8 cellular contexts compared by ENCODE assay signal in the genomic region with DNA sequence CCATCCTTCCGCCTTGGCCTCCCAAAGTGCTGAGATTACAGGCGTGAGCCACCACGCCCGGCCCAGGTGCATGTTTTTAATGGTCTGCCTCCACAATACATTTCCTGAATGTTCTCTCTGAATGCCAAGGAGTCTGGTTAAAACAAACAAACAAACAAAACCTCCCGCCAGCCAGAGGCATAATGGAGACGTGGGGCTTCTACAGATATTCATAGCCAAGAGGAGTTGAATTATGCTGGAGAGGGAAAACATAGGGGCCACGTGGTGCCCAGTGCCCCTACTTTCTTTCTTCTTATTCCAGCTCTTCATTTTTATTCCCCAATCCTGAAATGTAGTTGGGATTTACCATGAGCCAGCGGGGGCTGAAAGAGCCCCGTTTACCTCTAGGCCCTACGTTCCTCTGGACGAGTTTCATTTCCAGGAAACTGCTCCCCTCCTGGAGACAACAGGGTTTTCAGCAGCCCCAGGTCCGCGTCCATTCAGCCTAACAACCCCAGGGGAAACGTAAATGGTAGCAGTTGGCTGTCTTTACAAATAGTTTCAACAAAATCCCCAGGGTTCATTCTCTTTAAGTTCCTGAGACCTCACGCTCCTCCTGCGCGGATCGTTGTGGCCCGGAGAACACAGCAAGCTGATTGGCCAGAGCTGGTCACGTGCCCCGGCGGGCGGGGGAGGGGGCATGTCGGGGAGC.
DNase-seq lines count a peak whose midpoint lies in the region; ATAC-seq, FAIRE-seq and TF ChIP-seq lines count a peak whose summit lies in the region.

No MANE protein-coding gene starts in this region.

- intact Hi-C loops in mammary epithelial cell (cut with micrococcal nuclease) (no loop called here), kidney (cut with DNase I) (no loop called here)

- peak overlapping the region; percentile 45 for H3K4me3 ChIP-seq in BLaER1
- H3K4me3 ChIP-seq in mammary epithelial cell (replicated peaks in 1 of 3; ENCODE audit: insufficient read depth in 1 of 3, low read depth in 2 of 3, low read length in 3 of 3): peak overlapping the region; percentile 14 to 38 (median 29)
- H3K4me3 ChIP-seq in kidney (ENCODE audit: low read length in 2 of 2): peak overlapping the region; percentile 81 to 88
- peak overlapping the region; percentile 43 for H3K4me3 ChIP-seq in smooth muscle cell

- H3K4me2 ChIP-seq in BLaER1 (peak overlapping the region; percentile 73), mammary epithelial cell (ENCODE audit: insufficient read depth, low read depth, low read length) (peak overlapping the region; percentile 59), smooth muscle cell (peak overlapping the region; percentile 79)

- H3K9ac ChIP-seq in BLaER1 (no peak overlapping the region), mammary epithelial cell (ENCODE audit: insufficient read depth, low read length) (no peak overlapping the region), kidney (ENCODE audit: low read length in 2 of 2) (peak overlapping the region; percentile 78 to 85), smooth muscle cell (ENCODE audit: low read depth) (no peak overlapping the region)

- in situ Hi-C loops in mammary epithelial cell (cut with MboI; ENCODE audit: low sequenced_read_pairs in 2 of 2): no loop called here

- H2AFZ ChIP-seq in mammary epithelial cell (ENCODE audit: low read depth, low read length) (peak overlapping the region; percentile 79), smooth muscle cell (ENCODE audit: low read depth) (peak overlapping the region; percentile 66)

- TF ChIP-seq CTCF in mammary epithelial cell (conservative IDR thresholded peaks at IDR 0.05 in 1 of 2, IDR thresholded peaks at IDR 0.05 in 1 of 2; ENCODE audit: extremely low read depth in 1 of 2, insufficient read depth in 1 of 2, low read depth in 1 of 2, low read length in 2 of 2): peak; percentile 12 to 22
- TF ChIP-seq CTCF in kidney (IDR thresholded peaks at IDR 0.05; ENCODE audit: borderline replicate concordance, extremely low read depth, insufficient read depth): no peak
- no peak for TF ChIP-seq CTCF in smooth muscle cell (IDR thresholded peaks at IDR 0.05; ENCODE audit: borderline replicate concordance, insufficient read depth, poor library complexity, severe bottlenecking)

- no peak for ATAC-seq in HG03571 (IDR thresholded peaks at IDR 0.05; ENCODE audit: unreplicated experiment)
- ATAC-seq in GM21367 (IDR thresholded peaks at IDR 0.05; ENCODE audit: unreplicated experiment): no peak

- CTCF ChIA-PET in mammary epithelial cell (lab: Charles Lee; ENCODE audit: low non-redundant PET): no interaction called here

- H3K27me3 ChIP-seq in BLaER1 (no peaks in the 10 kb centered on the region), mammary epithelial cell (ENCODE audit: insufficient read depth, low read length) (no peaks in the 10 kb centered on the region), smooth muscle cell (ENCODE audit: low read depth) (peaks cover 26% of the 10 kb centered on the region)

- no peaks in the 10 kb centered on the region for H4K20me1 ChIP-seq in BLaER1
- H4K20me1 ChIP-seq in mammary epithelial cell (ENCODE audit: insufficient read depth, low read length): no peaks in the 10 kb centered on the region
- no peaks in the 10 kb centered on the region for H4K20me1 ChIP-seq in smooth muscle cell (ENCODE audit: low read depth)

- WGBS in mammary epithelial cell (ENCODE audit: low coverage, missing lambda C conversion rate): 43% methylated on average over 16 of the region's 24 CpGs
- WGBS in smooth muscle cell (ENCODE audit: low lambda C conversion rate): 47% methylated on average over 24 of the region's 24 CpGs

- FAIRE-seq in kidney (lab: Jason Lieb, UNC): no peak

- H3K79me2 ChIP-seq in mammary epithelial cell (ENCODE audit: insufficient read depth, low read length) (no peaks in the 10 kb centered on the region), smooth muscle cell (ENCODE audit: low read depth) (no peaks in the 10 kb centered on the region)

- H3K36me3 ChIP-seq in BLaER1: no peaks in the 10 kb centered on the region
- H3K36me3 ChIP-seq in mammary epithelial cell (ENCODE audit: insufficient read depth, low read length): no peaks in the 10 kb centered on the region
- no peaks in the 10 kb centered on the region for H3K36me3 ChIP-seq in kidney (ENCODE audit: control insufficient read depth in 1 of 2, insufficient read depth in 2 of 2, low read length in 2 of 2)
- H3K36me3 ChIP-seq in smooth muscle cell (ENCODE audit: low read depth): no peaks in the 10 kb centered on the region

- H3F3A ChIP-seq in smooth muscle cell (ENCODE audit: low read depth): no peaks in the 10 kb centered on the region

- H3K27ac ChIP-seq in BLaER1 (no peak overlapping the region), mammary epithelial cell (ENCODE audit: insufficient read depth, low read depth, low read length) (no peak overlapping the region), kidney (ENCODE audit: low read depth in 2 of 2, low read length in 2 of 2) (peak overlapping the region; percentile 39 to 60), smooth muscle cell (ENCODE audit: low read depth) (no peak overlapping the region)

- H3K4me1 ChIP-seq in BLaER1 (peaks cover 16% of the 10 kb centered on the region), mammary epithelial cell (ENCODE audit: insufficient read depth, low read length) (no peaks in the 10 kb centered on the region), kidney (ENCODE audit: control insufficient read depth in 1 of 2, insufficient read depth in 1 of 2, low read depth in 1 of 2, low read length in 2 of 2) (peaks cover 0 to 11% of the 10 kb centered on the region in 2 donors), smooth muscle cell (ENCODE audit: low read depth) (no peaks in the 10 kb centered on the region)

- no TSS peak for BruUV-seq in mammary epithelial cell (replicated peaks; lab: Mats Ljungman, UMichigan)

- dilution Hi-C loops in mammary epithelial cell (cut with HindIII; ENCODE audit: low sequenced_read_pairs): no loop called here

- DNase-seq in HS-27A (ENCODE audit: low read depth): peak; percentile 11
- DNase-seq in mammary epithelial cell: no peak
- peak; percentile 87 for DNase-seq in kidney
- no peak for DNase-seq in smooth muscle cell (lab: John Stamatoyannopoulos, UW; ENCODE audit: unreplicated experiment)
- no peak for DNase-seq in OCI-M2 (lab: John Stamatoyannopoulos, UW; ENCODE audit: unreplicated experiment)

- H3K9me3 ChIP-seq in BLaER1: no peaks in the 10 kb centered on the region
- H3K9me3 ChIP-seq in mammary epithelial cell (replicated peaks; ENCODE audit: insufficient read depth, low read length): no peaks in the 10 kb centered on the region
- no peaks in the 10 kb centered on the region for H3K9me3 ChIP-seq in kidney (ENCODE audit: control insufficient read depth in 1 of 2, low read length in 2 of 2)
- H3K9me3 ChIP-seq in smooth muscle cell (replicated peaks; ENCODE audit: low read depth): no peaks in the 10 kb centered on the region

Comparison
In these comparisons a context has a peak if more than half of its experiments do, and no peak if none do; other contexts are left out.
1. H3K27ac ChIP-seq: peak in kidney (2 of 2); none in BLaER1 (single experiment), mammary epithelial cell (single experiment) and smooth muscle cell (single experiment).
2. H3K4me3 ChIP-seq: peak in every context shown above with its lines; median percentile 84 in kidney; 45 in BLaER1; 43 in smooth muscle cell; 29 in mammary epithelial cell.
3. H3K9ac ChIP-seq: peak in kidney (2 of 2); none in BLaER1 (single experiment), mammary epithelial cell (single experiment) and smooth muscle cell (single experiment).
4. DNase-seq: peak in HS-27A (single experiment) and kidney (single experiment); none in mammary epithelial cell (single experiment), smooth muscle cell (single experiment) and OCI-M2 (single experiment).
5. CTCF ChIP-seq: peak in mammary epithelial cell (2 of 2); none in kidney (single experiment) and smooth muscle cell (single experiment).
6. Peak in every context shown above with its lines, with median percentiles within 50 percentile points of each other: H3K4me2 ChIP-seq.